In the genomic region with DNA sequence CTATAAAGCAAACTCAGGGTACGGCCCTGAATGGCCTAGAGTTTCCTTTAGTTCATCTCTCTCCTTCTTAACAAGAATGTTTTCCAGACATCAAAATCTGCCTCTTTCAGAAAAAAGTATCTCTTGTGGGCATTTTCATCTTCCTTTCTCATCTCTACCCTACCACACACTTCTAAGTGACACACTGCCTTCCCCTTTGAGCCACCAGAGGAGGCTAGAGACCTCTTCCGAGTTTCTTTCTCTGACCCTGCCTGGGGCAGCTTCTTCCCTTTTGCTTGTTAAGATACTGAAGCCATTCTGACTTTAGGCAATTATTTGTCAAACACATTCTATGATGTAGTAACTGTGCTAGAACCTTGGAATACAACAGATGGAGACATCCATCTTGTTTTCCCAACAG, we compare ENCODE assay signal across 11 cellular contexts. TPM values are rescaled to one million over a fixed set of nuclear protein-coding genes. Genes with fewer than 3 reads are reported as not detected.
DNase-seq lines count a peak whose midpoint lies in the region; ATAC-seq, FAIRE-seq and TF ChIP-seq lines count a peak whose summit lies in the region.
"Had no signal": no experiment of that assay in that cellular context is flagged by ENCODE, and none has a peak within 500 bp of the region (broad histone marks: within the 10 kb centered on the region; RNA-seq: fewer than 3 reads in every experiment).

No MANE protein-coding gene starts in this region.

- TF ChIP-seq CTCF in PC-9 (conservative IDR thresholded peaks at IDR 0.05) (peak; percentile 37; the same call in 1 of the 2 replicates), endothelial cell of umbilical vein (IDR thresholded peaks at IDR 0.05; ENCODE audit: extremely low read depth in 1 of 2, insufficient read depth in 1 of 2, low read depth in 1 of 2, low read length in 2 of 2) (peak in 1 of 2 donors; percentile 45)

- ATAC-seq in activated CD8-positive, alpha-beta memory T cell treated with anti-CD3 and anti-CD28 coated beads, Interleukin-2, amount 10 ng/mL, durations not matched to agents 7 days and 5 days = peak; percentile 61
- no peak for ATAC-seq in stimulated activated naive CD8-positive, alpha-beta T cell treated with anti-CD3 and anti-CD28 coated beads, Interleukin-15, Interleukin-2, amounts not matched to agents 100 U/mL and 50 U/mL, for 24 hours

- no peaks in the 10 kb centered on the region for H3K36me3 Mint-ChIP-seq in activated CD8-positive, alpha-beta memory T cell treated with anti-CD3 and anti-CD28 coated beads, Interleukin-2, amount 10 ng/mL, durations not matched to agents 7 days and 5 days

- no peaks in the 10 kb centered on the region for H3K79me2 ChIP-seq in PC-9 (ENCODE audit: low read depth)
- no peaks in the 10 kb centered on the region for H3K79me2 ChIP-seq in endothelial cell of umbilical vein (ENCODE audit: control insufficient read depth, insufficient read depth, low read length)

- H3K4me1 Mint-ChIP-seq in activated CD8-positive, alpha-beta memory T cell treated with anti-CD3 and anti-CD28 coated beads, Interleukin-2, amount 10 ng/mL, durations not matched to agents 7 days and 5 days = peaks cover 7% of the 10 kb centered on the region
- H3K4me1 Mint-ChIP-seq: activated B cell treated with CpG ODN at 0.5 μM for 24 hours had no signal

- no peaks in the 10 kb centered on the region for H3K9me1 ChIP-seq in endothelial cell of umbilical vein (replicated peaks; ENCODE audit: control insufficient read depth, extremely low read depth, insufficient read depth, low read length)

- H3K4me2 ChIP-seq in PC-9 = no peak overlapping the region
- no peak overlapping the region for H3K4me2 ChIP-seq in endothelial cell of umbilical vein (ENCODE audit: insufficient read depth, low read length)
- H3K4me2 ChIP-seq: BLaER1 treated with 17β-estradiol and CSF1 and Interleukin-3, amounts not matched to agents 10 nM and 100 nM had no signal

- H3K27me3 Mint-ChIP-seq in activated CD8-positive, alpha-beta memory T cell treated with anti-CD3 and anti-CD28 coated beads, Interleukin-2, amount 10 ng/mL, durations not matched to agents 7 days and 5 days = peaks cover 75% of the 10 kb centered on the region

- H3K9me3 ChIP-seq in PC-9 (ENCODE audit: insufficient read depth, low read depth) (no peaks in the 10 kb centered on the region), endothelial cell of umbilical vein (replicated peaks; ENCODE audit: control insufficient read depth, insufficient read depth, low read length) (no peaks in the 10 kb centered on the region)
- H3K9me3 ChIP-seq: BLaER1 treated with 17β-estradiol and CSF1 and Interleukin-3, amounts not matched to agents 10 nM and 100 nM had no signal

- no peak overlapping the region for H3K9ac ChIP-seq in endothelial cell of umbilical vein (replicated peaks; ENCODE audit: extremely low read depth, insufficient read depth, low read length)
- H3K9ac ChIP-seq: BLaER1 treated with 17β-estradiol and CSF1 and Interleukin-3, amounts not matched to agents 10 nM and 100 nM had no signal

- dilution Hi-C loops in endothelial cell of umbilical vein (cut with MboI; ENCODE audit: extremely low pct_ligation_motif_present, low sequenced_read_pairs) = no loop called here

- intact Hi-C loops in PC-9 (cut with micrococcal nuclease; ENCODE audit: unreplicated experiment) (no loop called here), endothelial cell of umbilical vein (cut with micrococcal nuclease) (loop anchor here (1.0 kb wide), 2 partner anchors 101 to 182 kb away; no protein-coding TSS in a partner anchor)

- no peak overlapping the region for H3K27ac ChIP-seq in PC-9
- no peak overlapping the region for H3K27ac ChIP-seq in endothelial cell of umbilical vein (ENCODE audit: insufficient read depth, low read depth, low read length)
- H3K27ac ChIP-seq: BLaER1 treated with 17β-estradiol and CSF1 and Interleukin-3, amounts not matched to agents 10 nM and 100 nM had no signal

- no peak for FAIRE-seq in endothelial cell of umbilical vein (lab: Jason Lieb, UNC)

- DNase-seq in activated CD8-positive, alpha-beta memory T cell treated with anti-CD3 and anti-CD28 coated beads, Interleukin-2, amount 10 ng/mL, durations not matched to agents 7 days and 5 days = peak; percentile 57
- DNase-seq in activated CD8-positive, alpha-beta memory T cell treated with anti-CD3 and anti-CD28 coated beads for 24 hours = no peak
- no peak for DNase-seq in PC-9
- peak; percentile 6 for DNase-seq in endothelial cell of umbilical vein (ENCODE audit: low read depth, low spot score)
- DNase-seq in stimulated activated naive CD8-positive, alpha-beta T cell treated with anti-CD3 and anti-CD28 coated beads, Interleukin-15, Interleukin-2, amounts not matched to agents 100 U/mL and 50 U/mL, for 24 hours = peak; percentile 3
- DNase-seq in RKO (ENCODE audit: low spot score) = no peak
- no peak for DNase-seq in activated T-cell treated with anti-CD3 and anti-CD28 coated beads, Interleukin-2, amount 50 U/mL, for 1 hour
- no peak for DNase-seq in SW 1271 (lab: John Stamatoyannopoulos, UW)
- DNase-seq: activated B cell treated with CpG ODN at 0.5 μM for 24 hours had no signal

- H3K36me3 ChIP-seq in PC-9 (ENCODE audit: low read depth) (no peaks in the 10 kb centered on the region), endothelial cell of umbilical vein (ENCODE audit: control insufficient read depth in 2 of 2, extremely low read depth in 1 of 2, insufficient read depth in 2 of 2, low read length in 2 of 2) (no peaks in the 10 kb centered on the region)
- H3K36me3 ChIP-seq: BLaER1 treated with 17β-estradiol and CSF1 and Interleukin-3, amounts not matched to agents 10 nM and 100 nM had no signal

- no peaks in the 10 kb centered on the region for H3K9me3 Mint-ChIP-seq in activated CD8-positive, alpha-beta memory T cell treated with anti-CD3 and anti-CD28 coated beads, Interleukin-2, amount 10 ng/mL, durations not matched to agents 7 days and 5 days (ENCODE audit: low read depth)
- H3K9me3 Mint-ChIP-seq: activated B cell treated with CpG ODN at 0.5 μM for 24 hours had no signal

- no peak overlapping the region for H3K27ac Mint-ChIP-seq in activated CD8-positive, alpha-beta memory T cell treated with anti-CD3 and anti-CD28 coated beads, Interleukin-2, amount 10 ng/mL, durations not matched to agents 7 days and 5 days
- H3K27ac Mint-ChIP-seq: activated B cell treated with CpG ODN at 0.5 μM for 24 hours had no signal

- no peak overlapping the region for H2AFZ ChIP-seq in PC-9
- H2AFZ ChIP-seq in endothelial cell of umbilical vein (ENCODE audit: low read depth, low read length) = no peak overlapping the region

- CTCF ChIA-PET in activated CD8-positive, alpha-beta memory T cell treated with anti-CD3 and anti-CD28 coated beads, Interleukin-2, amount 10 ng/mL, durations not matched to agents 7 days and 5 days (lab: Charles Lee) = interaction anchor here (0.8 to 3.0 kb wide), 8 partner anchors 13 to 181 kb away, joined by 3 to 33 read pairs (median 3); no protein-coding TSS in a partner anchor
- CTCF ChIA-PET in PC-9 (lab: Charles Lee) = no interaction called here
- CTCF ChIA-PET in endothelial cell of umbilical vein (lab: Charles Lee) = interaction anchor here (1.2 to 2.2 kb wide), 2 partner anchors 101 to 181 kb away, joined by 5 to 21 read pairs; no protein-coding TSS in a partner anchor

- 0 out of 2 replicates have a peak, but pooled peaks cover 17% of the 10 kb centered on the region for H3K27me3 ChIP-seq in PC-9 (ENCODE audit: insufficient read depth, low read depth)
- H3K27me3 ChIP-seq in endothelial cell of umbilical vein (ENCODE audit: control insufficient read depth in 2 of 2, insufficient read depth in 2 of 2, low read length in 2 of 2) = peaks cover 0 to 6% of the 10 kb centered on the region in 2 experiments
- H3K27me3 ChIP-seq: BLaER1 treated with 17β-estradiol and CSF1 and Interleukin-3, amounts not matched to agents 10 nM and 100 nM had no signal

- TF ChIP-seq POLR2A in endothelial cell of umbilical vein (IDR thresholded peaks at IDR 0.05; ENCODE audit: low read depth, low read length) = no peak

- no peaks in the 10 kb centered on the region for H3K4me1 ChIP-seq in PC-9 (replicated peaks; ENCODE audit: insufficient read depth)
- no peaks in the 10 kb centered on the region for H3K4me1 ChIP-seq in endothelial cell of umbilical vein (ENCODE audit: control insufficient read depth, extremely low read depth, insufficient read depth, low read length)
- H3K4me1 ChIP-seq: BLaER1 treated with 17β-estradiol and CSF1 and Interleukin-3, amounts not matched to agents 10 nM and 100 nM had no signal

- no peaks in the 10 kb centered on the region for H3F3A ChIP-seq in PC-9 (ENCODE audit: insufficient read depth, low read depth)

- POLR2A ChIA-PET in PC-9 (lab: Charles Lee; ENCODE audit: unreplicated experiment) = no interaction called here
- POLR2A ChIA-PET in endothelial cell of umbilical vein (lab: Charles Lee) = no interaction called here

- no peak overlapping the region for H3K4me3 Mint-ChIP-seq in activated CD8-positive, alpha-beta memory T cell treated with anti-CD3 and anti-CD28 coated beads, Interleukin-2, amount 10 ng/mL, durations not matched to agents 7 days and 5 days
- H3K4me3 Mint-ChIP-seq: activated B cell treated with CpG ODN at 0.5 μM for 24 hours had no signal

- H3K9me2 ChIP-seq in PC-9 (ENCODE audit: insufficient read depth) = no peaks in the 10 kb centered on the region

- no peaks in the 10 kb centered on the region for H4K20me1 ChIP-seq in PC-9 (ENCODE audit: insufficient read depth)
- H4K20me1 ChIP-seq in endothelial cell of umbilical vein (replicated peaks; ENCODE audit: control insufficient read depth, extremely low read depth, insufficient read depth, low read length) = no peaks in the 10 kb centered on the region
- H4K20me1 ChIP-seq: BLaER1 treated with 17β-estradiol and CSF1 and Interleukin-3, amounts not matched to agents 10 nM and 100 nM had no signal

- no TSS peak for BruUV-seq in PC-9 (replicated peaks; lab: Mats Ljungman, UMichigan)
- BruUV-seq in endothelial cell of umbilical vein (replicated peaks; lab: Mats Ljungman, UMichigan) = no TSS peak

- H3K4me3 ChIP-seq in PC-9 (no peak overlapping the region), endothelial cell of umbilical vein (replicated peaks in 1 of 3; ENCODE audit: insufficient read depth in 1 of 3, low read depth in 1 of 3, low read length in 3 of 3) (no peak overlapping the region)
- H3K4me3 ChIP-seq: BLaER1 treated with 17β-estradiol and CSF1 and Interleukin-3, amounts not matched to agents 10 nM and 100 nM had no signal

RNA-seq across cellular contexts. Expression of gene SV2C, which starts 8.7 kb away (rescaled TPM):
- under 1 TPM; 0.20 to 0.26 TPM for total RNA-seq in activated CD8-positive, alpha-beta memory T cell treated with anti-CD3 and anti-CD28 coated beads, Interleukin-2, amount 10 ng/mL, durations not matched to agents 7 days and 5 days
- total RNA-seq in PC-9 (2021) (not detected in 2 replicates), endothelial cell of umbilical vein (0.07 TPM in 1 of 2 replicates, not detected in the other)
- polyA plus RNA-seq in endothelial cell of umbilical vein = not detected in 2 replicates
- polyA plus RNA-seq in endothelial cell of umbilical vein (2011; cell fraction: cytosol; rRNA removed) = not detected in 2 replicates
- polyA plus RNA-seq in endothelial cell of umbilical vein (2011; cell fraction: nucleus; rRNA removed) = not detected in 2 replicates
- polyA plus RNA-seq in endothelial cell of umbilical vein (2012) = not detected in 2 replicates
- 0.04 TPM in 1 of 2 replicates, not detected in the other for polyA minus RNA-seq in endothelial cell of umbilical vein
- polyA minus RNA-seq in endothelial cell of umbilical vein (2011; cell fraction: cytosol; rRNA and poly(A)+ RNA removed) = not detected
- 0.05 TPM in 1 of 2 replicates, not detected in the other for polyA minus RNA-seq in endothelial cell of umbilical vein (2011; cell fraction: nucleus; rRNA and poly(A)+ RNA removed)
- total RNA-seq: activated B cell treated with CpG ODN at 0.5 μM for 24 hours, glomerular endothelial cell had no signal

Comparison
In these comparisons a context has a peak if more than half of its experiments do, and no peak if none do; other contexts are left out.
1. DNase-seq: peak in activated CD8-positive, alpha-beta memory T cell treated with anti-CD3 and anti-CD28 coated beads, Interleukin-2, amount 10 ng/mL, durations not matched to agents 7 days and 5 days (single experiment), endothelial cell of umbilical vein (single experiment) and stimulated activated naive CD8-positive, alpha-beta T cell treated with anti-CD3 and anti-CD28 coated beads, Interleukin-15, Interleukin-2, amounts not matched to agents 100 U/mL and 50 U/mL, for 24 hours (single experiment); none in activated CD8-positive, alpha-beta memory T cell treated with anti-CD3 and anti-CD28 coated beads for 24 hours (single experiment), PC-9 (0 of 2), RKO (single experiment), activated T-cell treated with anti-CD3 and anti-CD28 coated beads, Interleukin-2, amount 50 U/mL, for 1 hour (single experiment) and SW 1271 (0 of 2).